In genomic region chr3:50134367-50134766, GRCh38 we compare ENCODE assay signal across 37 cellular contexts. TPM values are rescaled to one million over a fixed set of nuclear protein-coding genes. Genes with fewer than 3 reads are reported as not detected.
"Had no signal": no experiment of that assay in that cellular context is flagged by ENCODE, and none has a peak within 500 bp of the region (broad histone marks: within the 10 kb centered on the region; RNA-seq: fewer than 3 reads in every experiment).

No MANE protein-coding gene starts in this region.

- H3K27ac ChIP-seq: VCaP had no signal

- H3K27me3 Mint-ChIP-seq: activated CD4-positive, alpha-beta memory T cell treated with anti-CD3 and anti-CD28 coated beads, Interleukin-2, amount 10 ng/mL, durations not matched to agents 7 days and 5 days; activated CD8-positive, alpha-beta memory T cell treated with anti-CD3 and anti-CD28 coated beads, Interleukin-2, amount 10 ng/mL, durations not matched to agents 7 days and 5 days; activated naive CD8-positive, alpha-beta T cell; activated naive CD8-positive, alpha-beta T cell treated with anti-CD3 and anti-CD28 coated beads, Interleukin-2, amount 50 U/mL, for 24 hours had no signal

- H3K36me3 Mint-ChIP-seq: activated CD8-positive, alpha-beta memory T cell treated with anti-CD3 and anti-CD28 coated beads, Interleukin-2, amount 10 ng/mL, durations not matched to agents 7 days and 5 days; activated naive CD4-positive, alpha-beta T cell treated with anti-CD3 and anti-CD28 coated beads, Interleukin-2, amount 10 ng/mL, durations not matched to agents 7 days and 5 days; activated naive CD8-positive, alpha-beta T cell; brain had no signal

- H3K9me3 Mint-ChIP-seq: activated CD4-positive, alpha-beta memory T cell treated with anti-CD3 and anti-CD28 coated beads, Interleukin-2, amount 10 ng/mL, durations not matched to agents 7 days and 5 days; activated naive CD4-positive, alpha-beta T cell treated with anti-CD3 and anti-CD28 coated beads, Interleukin-2, amount 10 ng/mL, durations not matched to agents 7 days and 5 days; activated naive CD8-positive, alpha-beta T cell treated with anti-CD3 and anti-CD28 coated beads, Interleukin-2, amount 50 U/mL, for 24 hours; brain had no signal

- H3K27ac Mint-ChIP-seq: activated CD4-positive, alpha-beta memory T cell treated with anti-CD3 and anti-CD28 coated beads, Interleukin-2, amount 10 ng/mL, durations not matched to agents 7 days and 5 days; activated CD8-positive, alpha-beta memory T cell treated with anti-CD3 and anti-CD28 coated beads, Interleukin-2, amount 10 ng/mL, durations not matched to agents 7 days and 5 days; activated naive CD4-positive, alpha-beta T cell treated with anti-CD3 and anti-CD28 coated beads, Interleukin-2, amount 10 ng/mL, durations not matched to agents 7 days and 5 days; activated naive CD8-positive, alpha-beta T cell; activated naive CD8-positive, alpha-beta T cell treated with anti-CD3 and anti-CD28 coated beads, Interleukin-2, amount 50 U/mL, for 24 hours had no signal

- FAIRE-seq: bronchial epithelial cell, K562 had no signal

- H3K4me3 Mint-ChIP-seq: activated CD4-positive, alpha-beta memory T cell treated with anti-CD3 and anti-CD28 coated beads, Interleukin-2, amount 10 ng/mL, durations not matched to agents 7 days and 5 days; activated CD8-positive, alpha-beta memory T cell treated with anti-CD3 and anti-CD28 coated beads, Interleukin-2, amount 10 ng/mL, durations not matched to agents 7 days and 5 days; activated naive CD4-positive, alpha-beta T cell treated with anti-CD3 and anti-CD28 coated beads, Interleukin-2, amount 10 ng/mL, durations not matched to agents 7 days and 5 days; activated naive CD8-positive, alpha-beta T cell; activated naive CD8-positive, alpha-beta T cell treated with anti-CD3 and anti-CD28 coated beads, Interleukin-2, amount 50 U/mL, for 24 hours; brain had no signal

- DNase-seq: activated CD4-positive, alpha-beta memory T cell treated with anti-CD3 and anti-CD28 coated beads, Interleukin-2, amount 10 ng/mL, durations not matched to agents 7 days and 5 days; activated CD4-positive, alpha-beta T cell treated with anti-CD3 and anti-CD28 coated beads for 1 hour; activated CD4-positive, alpha-beta T cell treated with anti-CD3 and anti-CD28 coated beads for 48 hours; activated CD4-positive, CD25-positive, alpha-beta regulatory T cell; activated CD8-positive, alpha-beta memory T cell treated with anti-CD3 and anti-CD28 coated beads for 24 hours; activated CD8-positive, alpha-beta memory T cell treated with anti-CD3 and anti-CD28 coated beads, Interleukin-2, amount 10 ng/mL, durations not matched to agents 7 days and 5 days; activated CD8-positive, alpha-beta memory T cell treated with anti-CD3 and anti-CD28 coated beads, Interleukin-2, amount 50 U/mL, for 48 hours; activated effector memory CD4-positive, alpha-beta T cell treated with Interleukin-2 at 50 U/mL for 16 hours; activated naive CD4-positive, alpha-beta T cell treated with anti-CD3 and anti-CD28 coated beads, Interleukin-2, amount 10 ng/mL, durations not matched to agents 7 days and 5 days; activated naive CD8-positive, alpha-beta T cell treated with anti-CD3 and anti-CD28 coated beads, Interleukin-2, amount 50 U/mL, for 24 hours; activated T-cell treated with anti-CD3 and anti-CD28 coated beads, Interleukin-2, amount 50 U/mL, for 48 hours; anterior cingulate cortex; central memory CD4-positive, alpha-beta T cell; NCI-H1092 treated with DMSO at 0.1 percent for 48 hours; NCI-H1417; NCI-H146; NCI-H187; NCI-H2029 treated with DMSO at 0.1 percent for 48 hours; NCI-H2107; NCI-H2171; NCI-H510A; NCI-H526; NCI-H774; SIG-M5; T-helper 1 cell; T-helper 2 cell; T-helper 9 cell had no signal

- H3K4me3 ChIP-seq: K562 had no signal

- ATAC-seq: activated CD8-positive, alpha-beta memory T cell treated with anti-CD3 and anti-CD28 coated beads, Interleukin-2, amount 10 ng/mL, durations not matched to agents 7 days and 5 days; activated naive CD8-positive, alpha-beta T cell treated with anti-CD3 and anti-CD28 coated beads, Interleukin-2, amount 50 U/mL, for 24 hours; K562; Panc1; SK-N-SH treated with all-trans-retinoic acid at 6 μM for 48 hours had no signal

RNA-seq across cellular contexts. Expression of gene GNAT1, which starts 57.0 kb away (rescaled TPM):
- total RNA-seq: activated CD4-positive, alpha-beta memory T cell treated with anti-CD3 and anti-CD28 coated beads, Interleukin-2, amount 10 ng/mL, durations not matched to agents 7 days and 5 days; activated CD8-positive, alpha-beta memory T cell treated with anti-CD3 and anti-CD28 coated beads, Interleukin-2, amount 10 ng/mL, durations not matched to agents 7 days and 5 days; bronchial epithelial cell; K562; M059J; RPMI7951; SK-MEL-5 had no signal
- polyA plus RNA-seq: K562 had no signal
